ENCODE assay signal across 9 cellular contexts in the genomic region with DNA sequence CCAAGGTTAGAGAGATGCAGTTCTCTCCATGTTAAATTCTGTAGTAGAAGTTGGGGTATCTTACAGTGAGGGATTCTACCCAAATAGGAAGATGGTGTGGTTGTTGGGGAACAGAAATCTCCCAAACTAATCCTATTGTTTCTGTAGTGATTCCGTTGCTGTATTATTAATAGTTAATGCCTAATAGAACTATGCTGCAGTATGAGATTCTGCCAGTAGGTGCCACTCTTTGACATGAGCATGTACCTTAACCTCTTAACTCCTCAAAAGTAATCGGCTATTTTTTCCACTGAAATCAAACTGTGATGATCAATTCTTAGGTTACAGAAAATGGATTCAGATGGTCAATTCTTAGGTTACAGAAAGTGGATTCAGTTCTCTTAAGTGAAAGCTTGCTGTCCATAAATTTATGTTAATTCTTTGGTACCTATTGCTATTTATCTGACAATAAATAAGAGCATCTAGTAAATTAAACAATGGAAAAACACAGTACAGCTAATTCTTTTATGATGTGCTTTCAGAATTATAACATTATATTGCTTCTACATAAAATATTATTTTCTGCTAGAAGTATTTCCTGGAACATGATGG.
DNase-seq lines count a peak whose midpoint lies in the region; ATAC-seq, FAIRE-seq and TF ChIP-seq lines count a peak whose summit lies in the region.
"Had no signal": no experiment of that assay in that cellular context is flagged by ENCODE, and none has a peak within 500 bp of the region (broad histone marks: within the 10 kb centered on the region; RNA-seq: fewer than 3 reads in every experiment).

No MANE protein-coding gene starts in this region.

- H3K9me3 ChIP-seq in GM23248 (ENCODE audit: low read depth) (no peaks in the 10 kb centered on the region), kidney (ENCODE audit: control insufficient read depth in 1 of 2, low read length in 2 of 2) (peaks cover 7 to 8% of the 10 kb centered on the region in 2 donors)

- no peak for FAIRE-seq in kidney (lab: Jason Lieb, UNC)

- H3K4me1 ChIP-seq in GM23248 (ENCODE audit: insufficient read depth) = 0 out of 2 replicates have a peak, but pooled peaks cover 5% of the 10 kb centered on the region
- no peaks in the 10 kb centered on the region for H3K4me1 ChIP-seq in kidney (ENCODE audit: control insufficient read depth in 1 of 2, insufficient read depth in 1 of 2, low read depth in 1 of 2, low read length in 2 of 2)

- no peak overlapping the region for H3K9ac ChIP-seq in GM23248
- H3K9ac ChIP-seq in kidney (ENCODE audit: low read length in 2 of 2) = no peak overlapping the region

- no peaks in the 10 kb centered on the region for H3K36me3 ChIP-seq in GM23248 (ENCODE audit: low read depth)
- H3K36me3 ChIP-seq in kidney (ENCODE audit: control insufficient read depth in 1 of 2, insufficient read depth in 2 of 2, low read length in 2 of 2) = no peaks in the 10 kb centered on the region

- no peak overlapping the region for H3K4me2 ChIP-seq in GM23248 (ENCODE audit: unreplicated experiment)

- no peak for DNase-seq in AG09309 (ENCODE audit: low read depth)
- DNase-seq in GM23248 = peak; percentile 38
- peak; percentile 19 to 25 for DNase-seq in activated CD4-positive, alpha-beta T cell treated with anti-CD3 and anti-CD28 coated beads, Interleukin-2, amount 50 U/mL, for 48 hours
- no peak for DNase-seq in kidney
- DNase-seq in inferior parietal cortex (ENCODE audit: extremely low spot score) = no peak
- no peak for DNase-seq in SIG-M5 treated with dmso at 0.1 percent for 504 hours (lab: John Stamatoyannopoulos, UW; ENCODE audit: unreplicated experiment)
- DNase-seq in NCI-H345 treated with DMSO at 0.1 percent for 48 hours (lab: John Stamatoyannopoulos, UW; ENCODE audit: unreplicated experiment) = no peak
- DNase-seq: left ventricle myocardium superior had no signal

- no peaks in the 10 kb centered on the region for H3K9me2 ChIP-seq in GM23248 (ENCODE audit: insufficient read depth)

- H3K4me3 ChIP-seq in AG09309 (ENCODE audit: control insufficient read depth, low read depth, low read length) = no peak overlapping the region
- H3K4me3 ChIP-seq in GM23248 = no peak overlapping the region
- H3K4me3 ChIP-seq in kidney (ENCODE audit: low read length in 2 of 2) = no peak overlapping the region

- H4K20me1 ChIP-seq in GM23248 (ENCODE audit: insufficient read depth) = no peaks in the 10 kb centered on the region

- in situ Hi-C loops in GM23248 (cut with MboI) = no loop called here

- peaks cover 4% of the 10 kb centered on the region; the same call in 1 of the 2 replicates for H3F3A ChIP-seq in GM23248 (ENCODE audit: insufficient read depth)

- WGBS in GM23248 (ENCODE audit: low coverage in 1 of 2, low lambda C conversion rate in 2 of 2, missing lambda C conversion rate in 2 of 2), 2 experiments = 62 to 66% methylated on average over 2 of the region's 2 CpGs

- TF ChIP-seq CTCF in AG09309 (IDR thresholded peaks at IDR 0.05; ENCODE audit: control insufficient read depth, insufficient read depth, low read depth, low read length, missing control alignments) (peak; percentile 56), kidney (IDR thresholded peaks at IDR 0.05; ENCODE audit: borderline replicate concordance, extremely low read depth, insufficient read depth) (peak; percentile 28)

- H3K27me3 ChIP-seq in GM23248 (replicated peaks; ENCODE audit: insufficient read depth) = no peaks in the 10 kb centered on the region

- H2AFZ ChIP-seq in GM23248 = no peak overlapping the region

- H3K79me2 ChIP-seq in GM23248 (ENCODE audit: insufficient read depth) = no peaks in the 10 kb centered on the region

- intact Hi-C loops in kidney (cut with DNase I) = no loop called here

- H3K27ac ChIP-seq in GM23248 = no peak overlapping the region
- no peak overlapping the region for H3K27ac ChIP-seq in kidney (ENCODE audit: low read depth in 2 of 2, low read length in 2 of 2)

- no peak for ATAC-seq in GM18520 (IDR thresholded peaks at IDR 0.05; ENCODE audit: unreplicated experiment)
- ATAC-seq: left ventricle myocardium superior had no signal

Comparison
In these comparisons a context has a peak if more than half of its experiments do, and no peak if none do; other contexts are left out.
1. DNase-seq: peak in GM23248 (single experiment) and activated CD4-positive, alpha-beta T cell treated with anti-CD3 and anti-CD28 coated beads, Interleukin-2, amount 50 U/mL, for 48 hours (2 of 2); none in AG09309 (single experiment), kidney (single experiment), inferior parietal cortex (single experiment), SIG-M5 treated with dmso at 0.1 percent for 504 hours (single experiment) and NCI-H345 treated with DMSO at 0.1 percent for 48 hours (single experiment).